35 cellular contexts compared by ENCODE assay signal in the genomic region with DNA sequence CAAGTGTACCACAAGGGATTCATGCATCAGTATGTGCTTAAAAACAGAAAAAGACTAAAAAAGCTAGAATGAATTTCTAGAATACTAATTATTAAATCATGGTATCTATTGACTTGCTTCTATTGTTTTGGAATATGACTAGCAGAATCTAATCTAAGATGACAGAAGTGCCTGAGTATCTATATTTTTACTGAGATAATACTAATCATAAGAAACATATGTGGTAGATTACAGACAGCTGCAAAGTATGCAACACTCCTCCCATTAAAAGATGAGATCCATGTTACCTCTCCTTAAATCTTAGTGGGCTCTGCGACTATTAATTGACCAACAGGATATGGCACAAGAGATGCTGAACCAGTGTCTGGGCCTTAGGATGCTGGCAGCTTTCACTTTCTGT.
"Had no signal": no experiment of that assay in that cellular context is flagged by ENCODE, and none has a peak within 500 bp of the region (broad histone marks: within the 10 kb centered on the region; RNA-seq: fewer than 3 reads in every experiment).

No MANE protein-coding gene starts in this region.

- H3K4me3 ChIP-seq: MG63 had no signal

- DNase-seq: Karpas-422, Kasumi-1, MG63, MM.1S, MV-4-11, NCI-H1048, NCI-H1092, NCI-H1092 treated with DMSO at 0.1 percent for 48 hours, NCI-H1105, NCI-H1105 treated with DMSO at 0.1 percent for 48 hours, NCI-H1417, NCI-H1417 treated with DMSO at 0.1 percent for 48 hours, NCI-H1436, NCI-H1436 treated with DMSO at 0.1 percent for 48 hours, NCI-H146, NCI-H1694, NCI-H1694 treated with DMSO at 0.1 percent for 48 hours, NCI-H187, NCI-H187 treated with DMSO at 0.1 percent for 48 hours, NCI-H1930, NCI-H2029, NCI-H2029 treated with DMSO at 0.1 percent for 48 hours, NCI-H2081, NCI-H2081 treated with DMSO at 0.1 percent for 48 hours, NCI-H2107, NCI-H2171, NCI-H2171 treated with DMSO at 0.1 percent for 48 hours, NCI-H2227 treated with DMSO at 0.1 percent for 48 hours, NCI-H226, NCI-H345, NCI-H446, NCI-H446 treated with DMSO at 0.1 percent for 48 hours, NCI-H510A, NCI-H510A treated with DMSO at 0.1 percent for 48 hours, NCI-H524 had no signal

- H3K9me3 ChIP-seq: MG63 had no signal

- H3K27me3 ChIP-seq: MG63 had no signal

- H3K36me3 ChIP-seq: MG63 had no signal
